ENCODE assay signal across 19 cellular contexts in the genomic region with DNA sequence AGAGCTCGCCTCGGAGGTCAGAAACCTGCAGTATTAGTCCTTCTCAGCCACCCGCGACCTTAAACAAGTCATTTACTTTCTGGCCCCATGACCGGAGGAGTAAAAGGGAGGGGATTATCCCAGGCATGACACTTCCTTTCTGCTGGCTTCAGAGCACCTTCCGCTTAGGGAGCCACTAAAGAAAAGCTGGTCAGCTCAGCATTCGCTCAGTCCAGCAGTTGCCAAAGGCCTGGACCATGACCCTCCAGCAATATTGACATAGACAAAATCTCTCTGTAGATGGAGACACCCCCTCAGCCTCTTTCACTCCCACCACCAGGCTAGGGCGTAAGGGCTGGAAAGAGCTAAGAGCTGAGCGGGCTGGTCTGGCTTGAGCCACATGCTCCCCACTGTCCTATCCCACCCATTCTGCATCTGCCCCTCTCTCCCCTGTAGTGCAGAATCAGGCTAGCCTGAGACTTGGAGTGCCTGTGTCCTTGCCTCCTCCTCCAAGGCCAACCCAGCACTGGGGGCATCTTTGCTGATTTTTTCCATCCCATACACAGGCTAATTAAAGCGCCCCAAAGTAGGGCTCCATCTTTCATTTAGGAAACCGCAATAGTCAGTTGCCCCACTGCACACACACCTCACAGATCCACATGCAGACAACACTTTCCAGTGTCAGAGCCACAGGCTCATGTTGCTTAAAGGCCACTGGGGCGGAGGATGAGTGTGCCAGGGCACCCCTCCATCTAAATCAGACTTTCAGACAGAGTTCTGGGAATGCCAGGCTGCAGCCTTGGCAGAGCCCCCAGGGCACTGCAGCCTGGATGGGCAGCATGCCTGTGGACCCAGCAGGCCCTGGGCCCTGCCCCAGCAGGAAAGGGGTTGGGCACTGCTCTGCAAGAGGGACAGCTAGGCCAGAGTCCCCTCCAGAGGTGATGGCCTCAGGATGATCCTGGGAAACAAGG. TPM values are rescaled to one million over a fixed set of nuclear protein-coding genes. Genes with fewer than 3 reads are reported as not detected.
"Had no signal": no experiment of that assay in that cellular context is flagged by ENCODE, and none has a peak within 500 bp of the region (broad histone marks: within the 10 kb centered on the region; RNA-seq: fewer than 3 reads in every experiment).

No MANE protein-coding gene starts in this region.

- H3K36me3 ChIP-seq: esophagus muscularis mucosa, suprapubic skin had no signal

- ATAC-seq: activated CD8-positive, alpha-beta T cell treated with anti-CD3 and anti-CD28 coated beads for 36 hours; activated naive CD4-positive, alpha-beta T cell treated with anti-CD3 and anti-CD28 coated beads, Interleukin-2, amount 50 U/mL, for 72 hours; naive thymus-derived CD4-positive, alpha-beta T cell had no signal

- H3K4me3 Mint-ChIP-seq: activated B cell treated with CpG ODN at 0.5 μM for 24 hours; activated CD8-positive, alpha-beta T cell treated with anti-CD3 and anti-CD28 coated beads for 36 hours; naive thymus-derived CD4-positive, alpha-beta T cell; stimulated activated naive CD8-positive, alpha-beta T cell treated with anti-CD3 and anti-CD28 coated beads, Interleukin-15, Interleukin-2, amounts not matched to agents 100 ng/mL and 50 ng/mL, for 24 hours had no signal

- H3K27ac ChIP-seq: esophagus muscularis mucosa, skin epidermis, suprapubic skin had no signal

- H3K27me3 Mint-ChIP-seq: activated B cell treated with CpG ODN at 0.5 μM for 24 hours; activated CD8-positive, alpha-beta T cell treated with anti-CD3 and anti-CD28 coated beads for 36 hours; stimulated activated naive CD8-positive, alpha-beta T cell treated with anti-CD3 and anti-CD28 coated beads, Interleukin-15, Interleukin-2, amounts not matched to agents 100 ng/mL and 50 ng/mL, for 24 hours had no signal

- H3K36me3 Mint-ChIP-seq: activated naive CD4-positive, alpha-beta T cell treated with anti-CD3 and anti-CD28 coated beads, Interleukin-2, amount 50 U/mL, for 72 hours; naive thymus-derived CD4-positive, alpha-beta T cell had no signal

- DNase-seq: activated B cell treated with CpG ODN at 0.5 μM for 24 hours; activated CD4-positive, alpha-beta T cell treated with anti-CD3 and anti-CD28 coated beads for 48 hours; activated CD8-positive, alpha-beta memory T cell treated with anti-CD3 and anti-CD28 coated beads, Interleukin-2, amount 50 U/mL, for 4 hours; activated CD8-positive, alpha-beta T cell treated with anti-CD3 and anti-CD28 coated beads for 36 hours; activated effector memory CD4-positive, alpha-beta T cell treated with anti-CD3 and anti-CD28 coated beads, Interleukin-2, amount 50 U/mL, for 16 hours; activated T-cell treated with anti-CD3 and anti-CD28 coated beads, Interleukin-2, amount 50 U/mL, for 48 hours; cortex of kidney; effector CD4-positive, alpha-beta T cell; islet precursor cell; naive thymus-derived CD4-positive, alpha-beta T cell; stimulated activated CD4-positive, alpha-beta T cell treated with anti-CD3 and anti-CD28 coated beads, Interleukin-4, amount 100 ng/mL, for 4 hours; stimulated activated CD8-positive, alpha-beta memory T cell treated with anti-CD3 and anti-CD28 coated beads, Interleukin-4, amount 100 ng/mL, for 48 hours; T-helper 2 cell had no signal

- H3K4me1 Mint-ChIP-seq: activated B cell treated with CpG ODN at 0.5 μM for 24 hours had no signal

- H3K4me3 ChIP-seq: esophagus muscularis mucosa, lung, skin epidermis, suprapubic skin had no signal

- H3K27ac Mint-ChIP-seq: activated B cell treated with CpG ODN at 0.5 μM for 24 hours; activated CD8-positive, alpha-beta T cell treated with anti-CD3 and anti-CD28 coated beads for 36 hours; naive thymus-derived CD4-positive, alpha-beta T cell; stimulated activated naive CD8-positive, alpha-beta T cell treated with anti-CD3 and anti-CD28 coated beads, Interleukin-15, Interleukin-2, amounts not matched to agents 100 ng/mL and 50 ng/mL, for 24 hours had no signal

- H3K9me3 ChIP-seq: esophagus muscularis mucosa, suprapubic skin had no signal

- H3K9me3 Mint-ChIP-seq: activated B cell treated with CpG ODN at 0.5 μM for 24 hours; activated CD8-positive, alpha-beta T cell treated with anti-CD3 and anti-CD28 coated beads for 36 hours; activated naive CD4-positive, alpha-beta T cell treated with anti-CD3 and anti-CD28 coated beads, Interleukin-2, amount 50 U/mL, for 72 hours; naive thymus-derived CD4-positive, alpha-beta T cell; stimulated activated naive CD8-positive, alpha-beta T cell treated with anti-CD3 and anti-CD28 coated beads, Interleukin-15, Interleukin-2, amounts not matched to agents 100 ng/mL and 50 ng/mL, for 24 hours had no signal

RNA-seq across cellular contexts. Expression of a gene that starts 4.0 kb away (rescaled TPM):
- total RNA-seq: activated CD8-positive, alpha-beta T cell treated with anti-CD3 and anti-CD28 coated beads for 36 hours; lung; suprapubic skin had no signal
- polyA plus RNA-seq: lung; naive thymus-derived CD4-positive, alpha-beta T cell had no signal

RNA-seq across cellular contexts. Expression of a gene that starts 15.6 kb away (rescaled TPM):
- polyA plus RNA-seq: naive thymus-derived CD4-positive, alpha-beta T cell had no signal
